In genomic region chr15:82810863-82811421, GRCh38 we compare ENCODE assay signal across 8 cellular contexts. TPM values are rescaled to one million over a fixed set of nuclear protein-coding genes. Genes with fewer than 3 reads are reported as not detected.
A peak's percentile ranks its signal among the peaks of the same experiment; 100 is the strongest.
DNase-seq lines count a peak whose midpoint lies in the region; ATAC-seq and TF ChIP-seq lines count a peak whose summit lies in the region.

No MANE protein-coding gene starts in this region.

- H3K9me3 Mint-ChIP-seq in HFFc6 (no peaks in the 10 kb centered on the region), T-cell (no peaks in the 10 kb centered on the region), type B pancreatic cell (no peaks in the 10 kb centered on the region)

- H3K4me1 Mint-ChIP-seq in HFFc6 (ENCODE audit: low read depth) (peaks cover 30% of the 10 kb centered on the region), T-cell (peaks cover 46 to 52% (median 46%) of the 10 kb centered on the region in 3 donors), type B pancreatic cell (ENCODE audit: unreplicated experiment) (peaks cover 25% of the 10 kb centered on the region)

- H3K27ac Mint-ChIP-seq in HFFc6 (peak overlapping the region; percentile 84), T-cell (peak overlapping the region; percentile 92 to 97), type B pancreatic cell (peak overlapping the region; percentile 97)

- no peaks in the 10 kb centered on the region for H3K36me3 ChIP-seq in mucosa of stomach (ENCODE audit: control insufficient read depth, insufficient read depth, low read length)

- TF ChIP-seq CTCF in HFFc6 (IDR thresholded peaks at IDR 0.05) (no peak), type B pancreatic cell (conservative IDR thresholded peaks at IDR 0.05) (no peak)

- H3K9ac ChIP-seq in mucosa of stomach (ENCODE audit: low read length), result peak overlapping the region; percentile 96

- POLR2A ChIA-PET in T-cell (lab: Charles Lee), result interaction anchor here (0.6 to 1.6 kb wide), 8 partner anchors 12 to 1826 kb away, joined by 3 to 12 read pairs (median 4); no protein-coding TSS in a partner anchor

- H3K36me3 Mint-ChIP-seq in HFFc6 (ENCODE audit: low read depth), result peaks cover 14% of the 10 kb centered on the region; the same call in 1 of the 2 replicates
- peaks cover 27% of the 10 kb centered on the region for H3K36me3 Mint-ChIP-seq in T-cell
- peaks cover 16% of the 10 kb centered on the region for H3K36me3 Mint-ChIP-seq in type B pancreatic cell

- CTCF ChIA-PET in T-cell (lab: Charles Lee), result interaction anchor here in 1 of 2 donors (0.6 to 2.2 kb wide), 4 partner anchors 60 to 249 kb away, joined by 3 to 13 read pairs (median 5); no protein-coding TSS in a partner anchor

- H3K9me3 ChIP-seq in mucosa of stomach (ENCODE audit: control insufficient read depth, low read length), result no peaks in the 10 kb centered on the region

- H3K27me3 Mint-ChIP-seq in HFFc6 (ENCODE audit: insufficient read depth) (no peaks in the 10 kb centered on the region), T-cell (no peaks in the 10 kb centered on the region), type B pancreatic cell (no peaks in the 10 kb centered on the region)

- H3K27me3 ChIP-seq in mucosa of stomach (ENCODE audit: control insufficient read depth, insufficient read depth, low read length), result no peaks in the 10 kb centered on the region

- peaks cover 4% of the 10 kb centered on the region for H3K4me1 ChIP-seq in mucosa of stomach (ENCODE audit: control insufficient read depth, insufficient read depth, low read length)

- DNase-seq in HFFc6 (no peak), T-cell (peak in 30 of 34 experiments; percentile 14 to 75 (median 56)), type B pancreatic cell (ENCODE audit: extremely low spot score, unreplicated experiment) (no peak)
- DNase-seq in central memory CD4-positive, alpha-beta T cell, result peak; percentile 86

- H3K4me3 Mint-ChIP-seq in HFFc6 (peak overlapping the region; percentile 94), T-cell (peak overlapping the region; percentile 90 to 95 (median 91)), type B pancreatic cell (peak overlapping the region; percentile 95)

- H3K4me3 ChIP-seq in mucosa of stomach (ENCODE audit: low read length), result peak overlapping the region; percentile 81

- ATAC-seq in T-cell (replicated peaks in 1 of 4), result peak in 1 of 4 experiments; percentile 28
- ATAC-seq in HG03280 (IDR thresholded peaks at IDR 0.05; ENCODE audit: unreplicated experiment), result no peak
- no peak for ATAC-seq in HG02870 (IDR thresholded peaks at IDR 0.05; ENCODE audit: unreplicated experiment)
- no peak for ATAC-seq in GM18858 (IDR thresholded peaks at IDR 0.05; ENCODE audit: unreplicated experiment)

RNA-seq across cellular contexts. Expression of gene WHAMM, which starts 1.5 kb away (rescaled TPM):
- total RNA-seq in HFFc6 (2021; fragmentation: NEBNext Ultra II Directional; extraction: Animal tissue kit (Norgen Biotek cat#: 25700)), result 1 to 10 TPM; 5.8 to 7.4 (median 6.3) TPM
- total RNA-seq in T-cell (10 to 100 TPM; 28.1 to 60.8 (median 34.1) TPM), type B pancreatic cell (ENCODE audit: low replicate concordance) (9.0 and 10.9 TPM in 2 replicates)

RNA-seq across cellular contexts. Expression of gene FSD2, which starts 5.1 kb away (rescaled TPM):
- not detected for total RNA-seq in HFFc6 (2021; fragmentation: NEBNext Ultra II Directional; extraction: Animal tissue kit (Norgen Biotek cat#: 25700))
- total RNA-seq in T-cell (not detected), type B pancreatic cell (ENCODE audit: low replicate concordance) (not detected in 2 replicates)

Comparison
In these comparisons a context has a peak if more than half of its experiments do, and no peak if none do; other contexts are left out.
1. DNase-seq: peak in T-cell (30 of 34) and central memory CD4-positive, alpha-beta T cell (single experiment); none in HFFc6 (single experiment) and type B pancreatic cell (single experiment).
2. Peak in every context shown above with its lines, with median percentiles within 50 percentile points of each other: H3K27ac Mint-ChIP-seq and H3K4me3 Mint-ChIP-seq.